In the genomic region with DNA sequence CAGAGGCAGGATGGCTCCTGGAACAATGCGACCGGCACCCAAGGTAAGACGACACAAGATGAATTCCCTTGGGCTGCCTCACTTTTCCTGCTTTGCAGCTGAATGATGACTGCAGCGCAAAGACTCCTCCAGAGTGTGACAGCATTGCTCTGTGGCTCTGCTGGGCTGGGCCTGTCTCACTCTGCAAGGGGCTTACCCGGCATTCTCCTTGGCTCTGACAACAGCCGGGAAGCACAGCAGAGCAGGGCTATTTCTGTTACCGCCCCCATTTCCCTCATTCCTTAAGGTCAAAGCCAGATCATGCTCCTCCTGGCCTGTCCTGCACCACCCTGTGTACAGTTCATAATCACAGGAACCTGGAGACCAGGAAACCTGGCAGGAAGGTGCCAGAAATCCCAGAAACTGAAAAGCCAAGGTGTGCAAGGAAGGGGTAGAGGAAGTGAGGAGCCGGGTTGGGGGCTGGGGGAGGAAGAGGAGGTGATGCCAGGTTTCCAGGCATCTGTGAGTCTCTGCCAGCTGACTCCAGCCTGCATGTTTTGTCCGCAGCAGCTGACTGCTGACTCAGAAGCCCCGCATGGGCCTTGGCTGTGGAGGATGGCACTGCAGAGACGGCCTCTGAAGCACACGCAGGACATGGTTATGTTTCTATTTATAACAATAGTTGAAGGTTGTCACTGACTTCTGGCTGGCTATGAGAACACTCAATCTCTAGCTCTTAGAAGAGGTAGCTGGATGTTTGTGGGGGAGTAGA, we compare ENCODE assay signal across 7 cellular contexts.
DNase-seq lines count a peak whose midpoint lies in the region; ATAC-seq and TF ChIP-seq lines count a peak whose summit lies in the region.

No MANE protein-coding gene starts in this region.

- CTCF ChIA-PET in Caco-2 (lab: Charles Lee) = interaction anchor here (0.6 to 1.0 kb wide), 2 partner anchors 115 to 166 kb away, joined by 3 to 4 read pairs; no protein-coding TSS in a partner anchor

- H4K20me1 ChIP-seq in KMS-11 (ENCODE audit: insufficient read depth) = no peaks in the 10 kb centered on the region

- H2AFZ ChIP-seq in KMS-11 (ENCODE audit: low read depth) = no peak overlapping the region

- H3K4me3 ChIP-seq in KMS-11 (IDR thresholded peaks at IDR 0.05; ENCODE audit: insufficient read depth, low read depth, low read length) (no peak overlapping the region), brain microvascular endothelial cell (ENCODE audit: low read depth, low read length) (no peak overlapping the region), skeletal muscle cell (ENCODE audit: low read depth, low read length) (peak overlapping the region; percentile 25), Caco-2 (ENCODE audit: low read depth, low read length) (no peak overlapping the region)

- peak overlapping the region; percentile 34; the same call in 1 of the 2 replicates for H3K27ac ChIP-seq in KMS-11
- H3K27ac ChIP-seq in brain microvascular endothelial cell = peak overlapping the region; percentile 79

- peak overlapping the region; percentile 46 for H3K4me2 ChIP-seq in KMS-11

- intact Hi-C loops in Caco-2 (cut with micrococcal nuclease; ENCODE audit: unreplicated experiment) = no loop called here

- H3K9me3 ChIP-seq in Caco-2 = no peaks in the 10 kb centered on the region

- peaks cover 54% of the 10 kb centered on the region for H3K79me2 ChIP-seq in KMS-11 (ENCODE audit: insufficient read depth, low read depth)

- H3K27me3 Mint-ChIP-seq in Caco-2 (ENCODE audit: insufficient read depth, unreplicated experiment) = no peaks in the 10 kb centered on the region

- no peak overlapping the region for H3K9ac ChIP-seq in KMS-11

- H3K36me3 ChIP-seq in KMS-11 (ENCODE audit: insufficient read depth) (peaks cover 4% of the 10 kb centered on the region; the same call in 1 of the 2 replicates), brain microvascular endothelial cell (replicated peaks) (no peaks in the 10 kb centered on the region), Caco-2 (ENCODE audit: control insufficient read depth, insufficient read depth, low read length) (no peaks in the 10 kb centered on the region)

- no peaks in the 10 kb centered on the region for H3K9me3 Mint-ChIP-seq in Caco-2 (ENCODE audit: unreplicated experiment)

- H3K27ac Mint-ChIP-seq in Caco-2 (ENCODE audit: unreplicated experiment) = no peak overlapping the region

- POLR2A ChIA-PET in Caco-2 (lab: Charles Lee) = no interaction called here

- peaks cover 23% of the 10 kb centered on the region for H3K36me3 Mint-ChIP-seq in Caco-2 (ENCODE audit: insufficient read depth, unreplicated experiment)

- peaks cover 11% of the 10 kb centered on the region for H3K4me1 Mint-ChIP-seq in Caco-2 (ENCODE audit: low read depth, unreplicated experiment)

- no peaks in the 10 kb centered on the region for H3K27me3 ChIP-seq in KMS-11 (ENCODE audit: insufficient read depth, low read depth)
- H3K27me3 ChIP-seq in brain microvascular endothelial cell (replicated peaks) = no peaks in the 10 kb centered on the region
- no peaks in the 10 kb centered on the region for H3K27me3 ChIP-seq in Caco-2 (replicated peaks; ENCODE audit: control insufficient read depth, insufficient read depth, low read length)

- in situ Hi-C loops in brain microvascular endothelial cell (cut with HindIII; ENCODE audit: low pct_ligation_motif_present, low sequenced_read_pairs) = loop anchor here (25.0 kb wide), 1 partner anchor 127 kb away; no protein-coding TSS in a partner anchor

- no peak for ATAC-seq in HG02852 (IDR thresholded peaks at IDR 0.05; ENCODE audit: unreplicated experiment)

- H3K4me3 Mint-ChIP-seq in Caco-2 (ENCODE audit: unreplicated experiment) = no peak overlapping the region

- no peak for TF ChIP-seq CTCF in KMS-11 (conservative IDR thresholded peaks at IDR 0.05; ENCODE audit: low read depth, low read length)
- peak; percentile 69 for TF ChIP-seq CTCF in brain microvascular endothelial cell (IDR thresholded peaks at IDR 0.05; ENCODE audit: low read depth, low read length, missing control alignments)
- peak in 1 of 2 experiments; percentile 27 for TF ChIP-seq CTCF in Caco-2 (IDR thresholded peaks at IDR 0.05; ENCODE audit: insufficient read depth in 1 of 2, low read depth in 1 of 2, low read length in 1 of 2, severe bottlenecking in 1 of 2, unreplicated experiment in 1 of 2)

- peak; percentile 83 for DNase-seq in brain microvascular endothelial cell
- DNase-seq in iPS-NIHi7 (ENCODE audit: extremely low spot score) = peak; percentile 87
- DNase-seq in skeletal muscle cell (ENCODE audit: low read depth) = peak; percentile 80
- DNase-seq in stimulated activated CD4-positive, alpha-beta T cell treated with anti-CD3 and anti-CD28 coated beads, Interleukin-2, amount 100 ng/mL, for 24 hours = no peak
- DNase-seq in Caco-2 = no peak

- peaks cover 84% of the 10 kb centered on the region for H3K4me1 ChIP-seq in KMS-11 (ENCODE audit: low read depth, poor library complexity, severe bottlenecking)
- no peaks in the 10 kb centered on the region for H3K4me1 ChIP-seq in Caco-2

- no TSS peak for BruUV-seq in Caco-2 (replicated peaks; lab: Mats Ljungman, UMichigan)

Comparison
In these comparisons a context has a peak if more than half of its experiments do, and no peak if none do; other contexts are left out.
1. DNase-seq: peak in brain microvascular endothelial cell (single experiment), iPS-NIHi7 (single experiment) and skeletal muscle cell (single experiment); none in stimulated activated CD4-positive, alpha-beta T cell treated with anti-CD3 and anti-CD28 coated beads, Interleukin-2, amount 100 ng/mL, for 24 hours (0 of 2) and Caco-2 (0 of 2).